1 cellular context compared by ENCODE assay signal in genomic region chr18:68714707-68715496, GRCh38.
TF ChIP-seq lines count a peak whose summit lies in the region.

Gene TMX3 (minus strand): TSS chr18:68715108. CDS start chr18:68714981, 127 bp downstream.

TF ChIP-seq in HepG2, 621 proteins besides CTCF, POLR2A, EP300 and RAD21 (continued from another document and continues in another):
- TF ChIP-seq ZNF318 (CRISPR knock-in tag; IDR thresholded peaks at IDR 0.05) (0 out of 2 replicates have a peak, but pooled peaks have one; percentile 60), ARID3A (IDR thresholded peaks at IDR 0.05; ENCODE audit: low read depth, low read length) (0 out of 2 replicates have a peak, but pooled peaks have one; percentile 49), SIX4 (CRISPR knock-in tag; IDR thresholded peaks at IDR 0.05) (no peak), TRIM22 (IDR thresholded peaks at IDR 0.05) (no peak), ZBTB37 (CRISPR knock-in tag; IDR thresholded peaks at IDR 0.05) (no peak), ZNF234 (CRISPR knock-in tag; conservative IDR thresholded peaks at IDR 0.05) (no peak; the same call in 1 of the 2 replicates), NR1H2 (CRISPR knock-in tag; IDR thresholded peaks at IDR 0.05; ENCODE audit: borderline replicate concordance, low read depth) (no peak), ZNF468 (CRISPR knock-in tag; IDR thresholded peaks at IDR 0.05) (0 out of 2 replicates have a peak, but pooled peaks have one; percentile 56), NCOA2 (CRISPR knock-in tag; IDR thresholded peaks at IDR 0.05) (0 out of 2 replicates have a peak, but pooled peaks have one; percentile 33), BCLAF1 (IDR thresholded peaks at IDR 0.05) (no peak), POLR2AphosphoS2 (IDR thresholded peaks at IDR 0.05; ENCODE audit: low read depth, low read length) (no peak), BHLHE40 (IDR thresholded peaks at IDR 0.05; ENCODE audit: low read length) (no peak), ZNF704 (CRISPR knock-in tag; IDR thresholded peaks at IDR 0.05; ENCODE audit: borderline replicate concordance) (peak; percentile 79; the same call in 1 of the 2 replicates), ZSCAN21 (CRISPR knock-in tag; IDR thresholded peaks at IDR 0.05; ENCODE audit: borderline replicate concordance) (peak; percentile 92), POLR2AphosphoS5 (IDR thresholded peaks at IDR 0.05; ENCODE audit: low read depth, low read length) (peak; percentile 72; the same call in 1 of the 2 replicates), ZNF724P (CRISPR knock-in tag; IDR thresholded peaks at IDR 0.05; ENCODE audit: borderline replicate concordance) (peak; percentile 78), MYC (CRISPR knock-in tag; IDR thresholded peaks at IDR 0.05; ENCODE audit: borderline replicate concordance) (peak; percentile 80), CCDC6 (CRISPR knock-in tag; IDR thresholded peaks at IDR 0.05) (peak; percentile 89), GATAD2A (CRISPR knock-in tag; IDR thresholded peaks at IDR 0.05) (peak; percentile 71)
- TF ChIP-seq, protein P1, sequence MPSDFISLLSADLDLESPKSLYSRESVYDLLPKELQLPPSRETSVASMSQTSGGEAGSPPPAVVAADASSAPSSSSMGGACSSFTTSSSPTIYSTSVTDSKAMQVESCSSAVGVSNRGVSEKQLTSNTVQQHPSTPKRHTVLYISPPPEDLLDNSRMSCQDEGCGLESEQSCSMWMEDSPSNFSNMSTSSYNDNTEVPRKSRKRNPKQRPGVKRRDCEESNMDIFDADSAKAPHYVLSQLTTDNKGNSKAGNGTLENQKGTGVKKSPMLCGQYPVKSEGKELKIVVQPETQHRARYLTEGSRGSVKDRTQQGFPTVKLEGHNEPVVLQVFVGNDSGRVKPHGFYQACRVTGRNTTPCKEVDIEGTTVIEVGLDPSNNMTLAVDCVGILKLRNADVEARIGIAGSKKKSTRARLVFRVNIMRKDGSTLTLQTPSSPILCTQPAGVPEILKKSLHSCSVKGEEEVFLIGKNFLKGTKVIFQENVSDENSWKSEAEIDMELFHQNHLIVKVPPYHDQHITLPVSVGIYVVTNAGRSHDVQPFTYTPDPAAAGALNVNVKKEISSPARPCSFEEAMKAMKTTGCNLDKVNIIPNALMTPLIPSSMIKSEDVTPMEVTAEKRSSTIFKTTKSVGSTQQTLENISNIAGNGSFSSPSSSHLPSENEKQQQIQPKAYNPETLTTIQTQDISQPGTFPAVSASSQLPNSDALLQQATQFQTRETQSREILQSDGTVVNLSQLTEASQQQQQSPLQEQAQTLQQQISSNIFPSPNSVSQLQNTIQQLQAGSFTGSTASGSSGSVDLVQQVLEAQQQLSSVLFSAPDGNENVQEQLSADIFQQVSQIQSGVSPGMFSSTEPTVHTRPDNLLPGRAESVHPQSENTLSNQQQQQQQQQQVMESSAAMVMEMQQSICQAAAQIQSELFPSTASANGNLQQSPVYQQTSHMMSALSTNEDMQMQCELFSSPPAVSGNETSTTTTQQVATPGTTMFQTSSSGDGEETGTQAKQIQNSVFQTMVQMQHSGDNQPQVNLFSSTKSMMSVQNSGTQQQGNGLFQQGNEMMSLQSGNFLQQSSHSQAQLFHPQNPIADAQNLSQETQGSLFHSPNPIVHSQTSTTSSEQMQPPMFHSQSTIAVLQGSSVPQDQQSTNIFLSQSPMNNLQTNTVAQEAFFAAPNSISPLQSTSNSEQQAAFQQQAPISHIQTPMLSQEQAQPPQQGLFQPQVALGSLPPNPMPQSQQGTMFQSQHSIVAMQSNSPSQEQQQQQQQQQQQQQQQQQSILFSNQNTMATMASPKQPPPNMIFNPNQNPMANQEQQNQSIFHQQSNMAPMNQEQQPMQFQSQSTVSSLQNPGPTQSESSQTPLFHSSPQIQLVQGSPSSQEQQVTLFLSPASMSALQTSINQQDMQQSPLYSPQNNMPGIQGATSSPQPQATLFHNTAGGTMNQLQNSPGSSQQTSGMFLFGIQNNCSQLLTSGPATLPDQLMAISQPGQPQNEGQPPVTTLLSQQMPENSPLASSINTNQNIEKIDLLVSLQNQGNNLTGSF (CRISPR knock-in tag; IDR thresholded peaks at IDR 0.05) = peak; percentile 93
- TF ChIP-seq, protein P2, sequence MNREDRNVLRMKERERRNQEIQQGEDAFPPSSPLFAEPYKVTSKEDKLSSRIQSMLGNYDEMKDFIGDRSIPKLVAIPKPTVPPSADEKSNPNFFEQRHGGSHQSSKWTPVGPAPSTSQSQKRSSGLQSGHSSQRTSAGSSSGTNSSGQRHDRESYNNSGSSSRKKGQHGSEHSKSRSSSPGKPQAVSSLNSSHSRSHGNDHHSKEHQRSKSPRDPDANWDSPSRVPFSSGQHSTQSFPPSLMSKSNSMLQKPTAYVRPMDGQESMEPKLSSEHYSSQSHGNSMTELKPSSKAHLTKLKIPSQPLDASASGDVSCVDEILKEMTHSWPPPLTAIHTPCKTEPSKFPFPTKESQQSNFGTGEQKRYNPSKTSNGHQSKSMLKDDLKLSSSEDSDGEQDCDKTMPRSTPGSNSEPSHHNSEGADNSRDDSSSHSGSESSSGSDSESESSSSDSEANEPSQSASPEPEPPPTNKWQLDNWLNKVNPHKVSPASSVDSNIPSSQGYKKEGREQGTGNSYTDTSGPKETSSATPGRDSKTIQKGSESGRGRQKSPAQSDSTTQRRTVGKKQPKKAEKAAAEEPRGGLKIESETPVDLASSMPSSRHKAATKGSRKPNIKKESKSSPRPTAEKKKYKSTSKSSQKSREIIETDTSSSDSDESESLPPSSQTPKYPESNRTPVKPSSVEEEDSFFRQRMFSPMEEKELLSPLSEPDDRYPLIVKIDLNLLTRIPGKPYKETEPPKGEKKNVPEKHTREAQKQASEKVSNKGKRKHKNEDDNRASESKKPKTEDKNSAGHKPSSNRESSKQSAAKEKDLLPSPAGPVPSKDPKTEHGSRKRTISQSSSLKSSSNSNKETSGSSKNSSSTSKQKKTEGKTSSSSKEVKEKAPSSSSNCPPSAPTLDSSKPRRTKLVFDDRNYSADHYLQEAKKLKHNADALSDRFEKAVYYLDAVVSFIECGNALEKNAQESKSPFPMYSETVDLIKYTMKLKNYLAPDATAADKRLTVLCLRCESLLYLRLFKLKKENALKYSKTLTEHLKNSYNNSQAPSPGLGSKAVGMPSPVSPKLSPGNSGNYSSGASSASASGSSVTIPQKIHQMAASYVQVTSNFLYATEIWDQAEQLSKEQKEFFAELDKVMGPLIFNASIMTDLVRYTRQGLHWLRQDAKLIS (CRISPR knock-in tag; IDR thresholded peaks at IDR 0.05) = peak; percentile 43; the same call in 1 of the 2 replicates
